Comparison of ENCODE assay signal across 8 cellular contexts in the genomic region with DNA sequence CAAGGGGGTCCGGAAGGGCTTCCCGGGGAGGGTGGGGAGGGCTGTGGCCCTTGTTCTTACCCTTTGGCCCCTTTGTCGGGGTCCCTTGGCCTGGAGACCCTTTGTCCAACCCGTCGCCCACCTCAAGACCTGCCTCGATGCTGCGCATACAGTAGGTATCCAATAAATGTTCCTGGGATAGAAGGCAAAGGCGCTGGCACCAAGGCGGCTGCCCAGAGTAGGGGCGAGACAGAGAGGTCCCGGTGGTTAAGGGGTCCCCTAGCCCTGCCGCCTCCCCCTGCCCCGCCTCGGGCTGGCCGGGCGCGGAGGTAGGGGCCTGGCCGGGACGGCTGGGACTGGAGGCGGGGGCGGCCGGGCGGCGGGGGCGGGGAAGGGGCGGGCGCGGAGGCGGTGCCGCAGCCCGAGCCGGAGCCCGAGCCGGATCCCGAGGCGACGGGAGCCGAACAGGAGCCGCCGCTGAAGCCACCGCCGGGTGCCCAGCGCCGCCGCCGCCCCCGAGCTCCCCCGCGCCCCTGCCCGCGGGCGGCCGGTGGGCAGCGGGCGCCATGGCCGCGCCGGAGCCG. TPM values are rescaled to one million over a fixed set of nuclear protein-coding genes. Genes with fewer than 3 reads are reported as not detected.
A peak's percentile ranks its signal among the peaks of the same experiment; 100 is the strongest.
DNase-seq lines count a peak whose midpoint lies in the region; ATAC-seq and TF ChIP-seq lines count a peak whose summit lies in the region.

A gene (plus strand): TSS at position 442 of the 563 bp plus-strand sequence. CDS start 104 bp downstream, at position 546.

- peak within 1 kb of the TSS; percentile 64 for H3K4me2 ChIP-seq in mesenchymal stem cell (ENCODE audit: low read length, poor library complexity, severe bottlenecking)

- peak within 1 kb of the TSS; percentile 67 for H4K8ac ChIP-seq in mesenchymal stem cell (ENCODE audit: low read length)

- no peak for TF ChIP-seq CTCF in upper lobe of right lung (IDR thresholded peaks at IDR 0.05)

- H3K36me3 ChIP-seq in SJCRH30 = no peaks in the 10 kb centered on the region
- no peaks in the 10 kb centered on the region for H3K36me3 ChIP-seq in effector memory CD4-positive, alpha-beta T cell (ENCODE audit: control insufficient read depth, insufficient read depth, low read length)
- peaks cover 0 to 27% of the 10 kb centered on the region in 2 experiments for H3K36me3 ChIP-seq in mesenchymal stem cell (ENCODE audit: control insufficient read depth in 1 of 2, insufficient read depth in 2 of 2, low read depth in 1 of 2, low read length in 2 of 2)
- H3K36me3 ChIP-seq in upper lobe of right lung = peaks cover 18% of the 10 kb centered on the region

- no peak within 1 kb of the TSS for H2BK5ac ChIP-seq in mesenchymal stem cell (ENCODE audit: low read depth, low read length, poor library complexity, severe bottlenecking)

- H3K27me3 ChIP-seq in SJCRH30 (peaks cover 17% of the 10 kb centered on the region; the same call in 1 of the 2 replicates), mesenchymal stem cell (ENCODE audit: control insufficient read depth in 1 of 2, insufficient read depth in 1 of 2, low read length in 2 of 2) (peaks cover 0 to 18% of the 10 kb centered on the region in 2 experiments), upper lobe of right lung (peaks cover 5% of the 10 kb centered on the region)
- H3K27me3 ChIP-seq in effector memory CD4-positive, alpha-beta T cell (replicated peaks; ENCODE audit: control insufficient read depth, insufficient read depth, low read length, poor library complexity, severe bottlenecking) = peaks cover 6% of the 10 kb centered on the region

- H3K9me3 ChIP-seq in SJCRH30 (replicated peaks) = no peaks in the 10 kb centered on the region
- H3K9me3 ChIP-seq in effector memory CD4-positive, alpha-beta T cell (ENCODE audit: control insufficient read depth, low read length) = no peaks in the 10 kb centered on the region
- no peaks in the 10 kb centered on the region for H3K9me3 ChIP-seq in mesenchymal stem cell (ENCODE audit: control insufficient read depth, low read length)
- no peaks in the 10 kb centered on the region for H3K9me3 ChIP-seq in upper lobe of right lung

- peak within 1 kb of the TSS; percentile 38 for H3K9ac ChIP-seq in mesenchymal stem cell (ENCODE audit: low read length)

- H2AK5ac ChIP-seq in mesenchymal stem cell (ENCODE audit: low read length, severe bottlenecking) = peak within 1 kb of the TSS; percentile 58

- H3K4me3 ChIP-seq in SJCRH30 = peak within 1 kb of the TSS; percentile 31; the same call in 1 of the 2 replicates
- peak within 1 kb of the TSS; percentile 50 for H3K4me3 ChIP-seq in effector memory CD4-positive, alpha-beta T cell (ENCODE audit: insufficient read depth, low read depth, low read length, poor library complexity, severe bottlenecking)
- peak within 1 kb of the TSS; percentile 65 to 76 for H3K4me3 ChIP-seq in mesenchymal stem cell (ENCODE audit: insufficient read depth in 1 of 2, low read depth in 1 of 2, low read length in 2 of 2)
- H3K4me3 ChIP-seq in upper lobe of right lung = peak within 1 kb of the TSS; percentile 72

- 24% methylated on average over 30 of the region's 59 CpGs for WGBS in mesenchymal stem cell

- no peak within 1 kb of the TSS for H2AFZ ChIP-seq in mesenchymal stem cell (ENCODE audit: low read depth, low read length)

- no peak within 1 kb of the TSS for H3K27ac ChIP-seq in SJCRH30
- no peak within 1 kb of the TSS for H3K27ac ChIP-seq in effector memory CD4-positive, alpha-beta T cell (ENCODE audit: insufficient read depth, low read length, poor library complexity, severe bottlenecking)
- peak within 1 kb of the TSS; percentile 18 for H3K27ac ChIP-seq in mesenchymal stem cell (ENCODE audit: low read length, poor library complexity, severe bottlenecking)
- peak within 1 kb of the TSS; percentile 73 for H3K27ac ChIP-seq in upper lobe of right lung

- ATAC-seq in upper lobe of right lung (peak; percentile 24), GM21360 (IDR thresholded peaks at IDR 0.05; ENCODE audit: unreplicated experiment) (no peak)

- peak within 1 kb of the TSS; percentile 82 for H4K91ac ChIP-seq in mesenchymal stem cell (ENCODE audit: low read length)

- H3K79me1 ChIP-seq in mesenchymal stem cell (replicated peaks; ENCODE audit: low read length, poor library complexity, severe bottlenecking) = peaks cover 7% of the 10 kb centered on the region

- H3K14ac ChIP-seq in mesenchymal stem cell (ENCODE audit: low read length in 2 of 2) = peak within 1 kb of the TSS in 1 of 2 experiments; percentile 80

- peak within 1 kb of the TSS; percentile 38 to 84 for H2BK12ac ChIP-seq in mesenchymal stem cell (ENCODE audit: low read length in 2 of 2)

- H2BK15ac ChIP-seq in mesenchymal stem cell (ENCODE audit: low read depth, poor library complexity, severe bottlenecking) = peak within 1 kb of the TSS; percentile 89

- H2BK120ac ChIP-seq in mesenchymal stem cell (ENCODE audit: low read depth, low read length) = peak within 1 kb of the TSS; percentile 61

- peak within 1 kb of the TSS; percentile 68 to 96 for H3K18ac ChIP-seq in mesenchymal stem cell (ENCODE audit: low read depth in 1 of 2, low read length in 2 of 2)

- H3K23ac ChIP-seq in mesenchymal stem cell (ENCODE audit: low read length in 2 of 2) = peak within 1 kb of the TSS in 1 of 2 experiments; percentile 47

- H3K4ac ChIP-seq in mesenchymal stem cell (ENCODE audit: low read depth in 1 of 2, low read length in 2 of 2) = peak within 1 kb of the TSS; percentile 66 to 74

- DNase-seq in NCI-H146 (lab: John Stamatoyannopoulos, UW) (peak; percentile 52), NCI-H146 treated with DMSO at 0.1 percent for 48 hours (lab: John Stamatoyannopoulos, UW; ENCODE audit: unreplicated experiment) (no peak), SJCRH30 (no peak), mesenchymal stem cell (peak; percentile 40), upper lobe of right lung (peak; percentile 77), GOT3 (lab: John Stamatoyannopoulos, UW) (no peak)
- DNase-seq in effector memory CD4-positive, alpha-beta T cell = no peak

- no peaks in the 10 kb centered on the region; the same call in 1 of the 2 replicates for H3K4me1 ChIP-seq in SJCRH30
- H3K4me1 ChIP-seq in effector memory CD4-positive, alpha-beta T cell (ENCODE audit: control insufficient read depth, insufficient read depth, low read length, poor library complexity, severe bottlenecking) = peaks cover 19% of the 10 kb centered on the region
- H3K4me1 ChIP-seq in mesenchymal stem cell (ENCODE audit: control insufficient read depth, insufficient read depth, low read depth, low read length) = peaks cover 64% of the 10 kb centered on the region
- H3K4me1 ChIP-seq in upper lobe of right lung = peaks cover 48% of the 10 kb centered on the region

- intact Hi-C loops in upper lobe of right lung (cut with DNase I) = no loop called here

RNA-seq across cellular contexts. Expression of the gene that starts here (rescaled TPM):
- 6.4 and 8.0 TPM in 2 replicates for total RNA-seq in SJCRH30 (2014; rRNA removed; shearing (Covaris generic))
- 64.6 TPM for polyA plus RNA-seq in mesenchymal stem cell (2013, experiment 1 of 2)
- 62.5 TPM for polyA plus RNA-seq in mesenchymal stem cell (2013, experiment 2 of 2)
- total RNA-seq in upper lobe of right lung = 363 TPM

Comparison
In these comparisons a context has a peak if more than half of its experiments do, and no peak if none do; other contexts are left out.
1. RNA of the gene that starts here (total RNA-seq): 363 TPM in upper lobe of right lung (single experiment); 6.4 to 8.0 TPM in SJCRH30; every median in the first group is over 10 times any median in the second.
2. DNase-seq: peak in NCI-H146 (single experiment), mesenchymal stem cell (single experiment) and upper lobe of right lung (single experiment); none in NCI-H146 treated with DMSO at 0.1 percent for 48 hours (single experiment), SJCRH30 (0 of 2), effector memory CD4-positive, alpha-beta T cell (0 of 3) and GOT3 (single experiment).
3. H3K27ac ChIP-seq: peak in mesenchymal stem cell (single experiment) and upper lobe of right lung (single experiment); none in SJCRH30 (single experiment) and effector memory CD4-positive, alpha-beta T cell (single experiment).
4. Peak in every context shown above with its lines, with median percentiles within 50 percentile points of each other: H3K4me3 ChIP-seq.